Comparison of ENCODE assay signal across 10 cellular contexts in the genomic region with DNA sequence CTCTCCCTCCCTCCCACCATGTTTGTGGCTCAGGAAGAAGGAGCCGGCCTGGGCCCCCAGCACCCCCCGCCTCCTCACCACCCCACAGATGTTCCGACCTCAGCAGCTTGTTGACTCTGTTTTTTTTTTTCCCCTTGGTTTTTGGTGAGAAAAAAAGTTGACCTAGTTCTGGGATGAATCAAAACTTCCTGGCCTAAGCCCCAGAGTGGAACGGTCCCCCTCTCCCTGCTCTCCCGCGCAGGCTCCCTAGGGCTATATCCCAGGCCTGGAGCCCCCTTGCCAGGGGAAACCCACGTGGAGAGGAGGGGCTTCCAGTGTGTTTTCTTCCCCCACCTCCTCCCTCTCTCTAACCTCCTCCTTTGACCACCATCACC. TPM values are rescaled to one million over a fixed set of nuclear protein-coding genes. Genes with fewer than 3 reads are reported as not detected.
DNase-seq lines count a peak whose midpoint lies in the region; FAIRE-seq and TF ChIP-seq lines count a peak whose summit lies in the region.
"Had no signal": no experiment of that assay in that cellular context is flagged by ENCODE, and none has a peak within 500 bp of the region (broad histone marks: within the 10 kb centered on the region; RNA-seq: fewer than 3 reads in every experiment).

No MANE protein-coding gene starts in this region.

- peak overlapping the region; percentile 40 for H3K9ac ChIP-seq in astrocyte (ENCODE audit: low read length)

- H3K27ac ChIP-seq in astrocyte (ENCODE audit: low read depth, low read length) (peak overlapping the region; percentile 24), right atrium auricular region (peak overlapping the region; percentile 79)

- FAIRE-seq in astrocyte (lab: Jason Lieb, UNC), result no peak

- H3K4me1 ChIP-seq in astrocyte (ENCODE audit: insufficient read depth, low read length) (peaks cover 26% of the 10 kb centered on the region), right atrium auricular region (peaks cover 0 to 43% of the 10 kb centered on the region in 2 donors)

- H3K27ac Mint-ChIP-seq in astrocyte (ENCODE audit: unreplicated experiment), result peak overlapping the region; percentile 66
- H3K27ac Mint-ChIP-seq in stimulated activated naive CD8-positive, alpha-beta T cell treated with anti-CD3 and anti-CD28 coated beads, Interleukin-15, Interleukin-2, amounts not matched to agents 100 ng/mL and 50 ng/mL, for 24 hours, result peak overlapping the region; percentile 87

- peaks cover 2% of the 10 kb centered on the region for H3K9me3 Mint-ChIP-seq in astrocyte (ENCODE audit: unreplicated experiment)
- H3K9me3 Mint-ChIP-seq in stimulated activated naive CD8-positive, alpha-beta T cell treated with anti-CD3 and anti-CD28 coated beads, Interleukin-15, Interleukin-2, amounts not matched to agents 100 ng/mL and 50 ng/mL, for 24 hours, result no peaks in the 10 kb centered on the region

- DNase-seq in GM04504 (ENCODE audit: low read depth) (peak; percentile 50), astrocyte (ENCODE audit: low read depth) (peak; percentile 41), right atrium auricular region (ENCODE audit: low spot score) (peak; percentile 60), kidney tubule cell (ENCODE audit: low spot score) (no peak), MG63 (no peak)
- no peak for DNase-seq in stimulated activated naive CD4-positive, alpha-beta T cell treated with Interleukin-2 at 50 U/mL for 16 hours (lab: John Stamatoyannopoulos, UW)
- DNase-seq: OCI-M1 had no signal

- peaks cover 13% of the 10 kb centered on the region for H3K27me3 Mint-ChIP-seq in astrocyte (ENCODE audit: low read depth, unreplicated experiment)
- peaks cover 65% of the 10 kb centered on the region for H3K27me3 Mint-ChIP-seq in stimulated activated naive CD8-positive, alpha-beta T cell treated with anti-CD3 and anti-CD28 coated beads, Interleukin-15, Interleukin-2, amounts not matched to agents 100 ng/mL and 50 ng/mL, for 24 hours

- H3K9me3 ChIP-seq in astrocyte (ENCODE audit: insufficient read depth, low read depth, low read length) (no peaks in the 10 kb centered on the region), right atrium auricular region (no peaks in the 10 kb centered on the region), MG63 (no peaks in the 10 kb centered on the region)

- peaks cover 21% of the 10 kb centered on the region for H3K4me1 Mint-ChIP-seq in astrocyte (ENCODE audit: low read depth, unreplicated experiment)
- peaks cover 60% of the 10 kb centered on the region for H3K4me1 Mint-ChIP-seq in stimulated activated naive CD8-positive, alpha-beta T cell treated with anti-CD3 and anti-CD28 coated beads, Interleukin-15, Interleukin-2, amounts not matched to agents 100 ng/mL and 50 ng/mL, for 24 hours (ENCODE audit: low read depth)

- no peak overlapping the region for H3K4me2 ChIP-seq in astrocyte (ENCODE audit: low read length)

- H2AFZ ChIP-seq in astrocyte (ENCODE audit: low read depth, low read length), result no peak overlapping the region

- no peaks in the 10 kb centered on the region for H3K36me3 ChIP-seq in astrocyte (ENCODE audit: insufficient read depth, low read length)
- peaks cover 5% of the 10 kb centered on the region for H3K36me3 ChIP-seq in right atrium auricular region
- no peaks in the 10 kb centered on the region for H3K36me3 ChIP-seq in MG63

- H3K36me3 Mint-ChIP-seq in astrocyte (ENCODE audit: low read depth, unreplicated experiment), result peaks cover 10% of the 10 kb centered on the region
- peaks cover 4% of the 10 kb centered on the region for H3K36me3 Mint-ChIP-seq in stimulated activated naive CD8-positive, alpha-beta T cell treated with anti-CD3 and anti-CD28 coated beads, Interleukin-15, Interleukin-2, amounts not matched to agents 100 ng/mL and 50 ng/mL, for 24 hours (ENCODE audit: low read depth)

- H3K4me3 ChIP-seq in astrocyte (ENCODE audit: insufficient read depth, low read depth, low read length), result no peak overlapping the region
- peak overlapping the region in 1 of 2 donors; percentile 1 for H3K4me3 ChIP-seq in right atrium auricular region
- H3K4me3 ChIP-seq in MG63, result no peak overlapping the region

- TF ChIP-seq CTCF in astrocyte (IDR thresholded peaks at IDR 0.05; ENCODE audit: insufficient read depth, low read depth, low read length), result no peak
- TF ChIP-seq CTCF in right atrium auricular region (IDR thresholded peaks at IDR 0.05), result no peak

- no peaks in the 10 kb centered on the region for H3K79me2 ChIP-seq in astrocyte (ENCODE audit: insufficient read depth, low read length)

- H4K20me1 ChIP-seq in astrocyte (ENCODE audit: insufficient read depth, low read length), result peaks cover 5% of the 10 kb centered on the region

- peaks cover 8% of the 10 kb centered on the region for H3K27me3 ChIP-seq in astrocyte (ENCODE audit: insufficient read depth, low read length)
- H3K27me3 ChIP-seq in right atrium auricular region, result no peaks in the 10 kb centered on the region
- H3K27me3 ChIP-seq in MG63, result peaks cover 14% of the 10 kb centered on the region

- peak overlapping the region; percentile 34 for H3K4me3 Mint-ChIP-seq in astrocyte (ENCODE audit: unreplicated experiment)
- no peak overlapping the region for H3K4me3 Mint-ChIP-seq in stimulated activated naive CD8-positive, alpha-beta T cell treated with anti-CD3 and anti-CD28 coated beads, Interleukin-15, Interleukin-2, amounts not matched to agents 100 ng/mL and 50 ng/mL, for 24 hours

RNA-seq across cellular contexts. Expression of a gene that starts 4.0 kb away (rescaled TPM):
- total RNA-seq in astrocyte, result 22.2 and 28.0 TPM in 2 replicates
- 1 to 10 TPM; 6.8 to 7.2 TPM for total RNA-seq in right atrium auricular region
- total RNA-seq in MG63 (2014; rRNA removed; shearing (Covaris generic); ENCODE audit: low replicate concordance), result 2.4 and 3.1 TPM in 2 replicates

RNA-seq across cellular contexts. Expression of a gene that starts 7.0 kb away (rescaled TPM):
- not detected in 2 replicates for total RNA-seq in astrocyte
- not detected for total RNA-seq in right atrium auricular region
- total RNA-seq in MG63 (2014; rRNA removed; shearing (Covaris generic); ENCODE audit: low replicate concordance), result not detected in 2 replicates
- total RNA-seq: lower leg skin, MCF 10A had no signal

Comparison
In these comparisons a context has a peak if more than half of its experiments do, and no peak if none do; other contexts are left out.
1. DNase-seq: peak in GM04504 (single experiment), astrocyte (single experiment) and right atrium auricular region (single experiment); none in stimulated activated naive CD4-positive, alpha-beta T cell treated with Interleukin-2 at 50 U/mL for 16 hours (single experiment), kidney tubule cell (single experiment) and MG63 (single experiment).